In genomic region chr2:200864206-200864976, GRCh38 we compare ENCODE assay signal across 1 cellular context.
TF ChIP-seq lines count a peak whose summit lies in the region.

TSS of gene CLK1 (minus strand) at chr2:200864658. CDS start at chr2:200861862, 2,796 bp downstream.

TF ChIP-seq in GM12878, 131 proteins besides CTCF, POLR2A, EP300 and RAD21 (continued from another document and continues in another):
- no peak for TF ChIP-seq SMC3 (IDR thresholded peaks at IDR 0.05; ENCODE audit: borderline replicate concordance, low read length)
- TF ChIP-seq LARP7 (IDR thresholded peaks at IDR 0.05) = peak; percentile 98
- 0 out of 2 replicates have a peak, but pooled peaks have one; percentile 59 for TF ChIP-seq RBBP5 (conservative IDR thresholded peaks at IDR 0.05)
- TF ChIP-seq RELB (IDR thresholded peaks at IDR 0.05; ENCODE audit: low read depth) = peak; percentile 95
- no peak for TF ChIP-seq ZSCAN29 (IDR thresholded peaks at IDR 0.05)
- TF ChIP-seq HCFC1 (IDR thresholded peaks at IDR 0.05; ENCODE audit: low read length) = peak; percentile 38
- 0 out of 4 replicates have a peak, but pooled peaks of 1 of the 2 experiments have one; percentile 15 for TF ChIP-seq IKZF2 (IDR thresholded peaks at IDR 0.05)
- peak; percentile 41 for TF ChIP-seq SMARCA5 (IDR thresholded peaks at IDR 0.05)
- TF ChIP-seq IKZF1 (conservative IDR thresholded peaks at IDR 0.05) = peak; percentile 82
- TF ChIP-seq POU2F2 (IDR thresholded peaks at IDR 0.05; ENCODE audit: borderline replicate concordance, low read depth, low read length) = peak; percentile 83; the same call in 2 of the 3 replicates
- peak; percentile 19 for TF ChIP-seq SIX5 (IDR thresholded peaks at IDR 0.05; ENCODE audit: low read depth, low read length, severe bottlenecking)
- TF ChIP-seq RUNX3 (IDR thresholded peaks at IDR 0.05; ENCODE audit: low read length) = peak; percentile 32; the same call in 1 of the 2 replicates
- TF ChIP-seq CEBPZ (IDR thresholded peaks at IDR 0.05; ENCODE audit: low read depth, low read length) = no peak
- TF ChIP-seq NBN (IDR thresholded peaks at IDR 0.05) = peak; percentile 92
- no peak for TF ChIP-seq ZNF24 (IDR thresholded peaks at IDR 0.05)
- TF ChIP-seq TBL1XR1 (IDR thresholded peaks at IDR 0.05; ENCODE audit: low read depth, low read length) = no peak
- no peak for TF ChIP-seq E2F8 (IDR thresholded peaks at IDR 0.05; ENCODE audit: low read depth, partially characterized antibody)
- peak; percentile 48; the same call in 1 of the 2 replicates for TF ChIP-seq NRF1 (conservative IDR thresholded peaks at IDR 0.05; ENCODE audit: low read depth, low read length)
- no peak for TF ChIP-seq USF2 (IDR thresholded peaks at IDR 0.05; ENCODE audit: borderline replicate concordance, low read depth, low read length)
- TF ChIP-seq RB1 (IDR thresholded peaks at IDR 0.05; ENCODE audit: borderline replicate concordance) = peak; percentile 30; the same call in 1 of the 2 replicates
- 0 out of 2 replicates have a peak, but pooled peaks have one; percentile 5 for TF ChIP-seq CBFB (IDR thresholded peaks at IDR 0.05; ENCODE audit: low read depth)
- TF ChIP-seq BMI1 (IDR thresholded peaks at IDR 0.05; ENCODE audit: borderline replicate concordance) = no peak
- 0 out of 2 replicates have a peak, but pooled peaks have one; percentile 63 for TF ChIP-seq STAT1 (conservative IDR thresholded peaks at IDR 0.05)
- TF ChIP-seq FOXK2 (IDR thresholded peaks at IDR 0.05) = 0 out of 2 replicates have a peak, but pooled peaks have one; percentile 49
- TF ChIP-seq SMAD5 (IDR thresholded peaks at IDR 0.05; ENCODE audit: low read depth) = peak; percentile 98
- TF ChIP-seq EED (IDR thresholded peaks at IDR 0.05; ENCODE audit: low read depth) = 0 out of 2 replicates have a peak, but pooled peaks have one; percentile 45
- peak in 1 of 2 experiments; percentile 34; a peak in 1 of 3 replicates for TF ChIP-seq EGR1 (IDR thresholded peaks at IDR 0.05; ENCODE audit: borderline replicate concordance in 1 of 2, low read depth in 2 of 2, low read length in 2 of 2)
- no peak; the same call in 1 of the 2 replicates for TF ChIP-seq HDGF (IDR thresholded peaks at IDR 0.05)
- TF ChIP-seq ETV6 (conservative IDR thresholded peaks at IDR 0.05 in 1 of 2, IDR thresholded peaks at IDR 0.05 in 1 of 2; ENCODE audit: borderline replicate concordance in 1 of 2, low read depth in 1 of 2) = no peak
- peak; percentile 74 for TF ChIP-seq ZBTB40 (IDR thresholded peaks at IDR 0.05; ENCODE audit: borderline replicate concordance)
- no peak for TF ChIP-seq ZNF622 (IDR thresholded peaks at IDR 0.05)
- TF ChIP-seq BCL3 (IDR thresholded peaks at IDR 0.05; ENCODE audit: borderline replicate concordance, insufficient read depth, low read depth, low read length, poor library complexity, severe bottlenecking) = no peak
- no peak for TF ChIP-seq EZH2 (IDR thresholded peaks at IDR 0.05; ENCODE audit: borderline replicate concordance, control insufficient read depth, low read depth, low read length)
- peak; percentile 78 for TF ChIP-seq HDAC6 (IDR thresholded peaks at IDR 0.05; ENCODE audit: unreplicated experiment)
- no peak for TF ChIP-seq BCL11A (IDR thresholded peaks at IDR 0.05; ENCODE audit: low read depth, low read length)
- TF ChIP-seq E4F1 (IDR thresholded peaks at IDR 0.05; ENCODE audit: borderline replicate concordance, partially characterized antibody) = peak; percentile 15
- TF ChIP-seq BRCA1 (IDR thresholded peaks at IDR 0.05; ENCODE audit: low read depth, low read length) = no peak
- TF ChIP-seq ELK1 (IDR thresholded peaks at IDR 0.05; ENCODE audit: low read depth, low read length) = no peak
- peak; percentile 50; the same call in 1 of the 2 replicates for TF ChIP-seq TARDBP (IDR thresholded peaks at IDR 0.05; ENCODE audit: borderline replicate concordance)
- peak; percentile 85 for TF ChIP-seq BACH1 (IDR thresholded peaks at IDR 0.05; ENCODE audit: borderline replicate concordance)
- peak; percentile 85 for TF ChIP-seq NKRF (conservative IDR thresholded peaks at IDR 0.05)
- peak; percentile 98 for TF ChIP-seq POLR2AphosphoS2 (IDR thresholded peaks at IDR 0.05; ENCODE audit: low read depth, low read length)
